ENCODE assay signal across 1 cellular context in the genomic region with DNA sequence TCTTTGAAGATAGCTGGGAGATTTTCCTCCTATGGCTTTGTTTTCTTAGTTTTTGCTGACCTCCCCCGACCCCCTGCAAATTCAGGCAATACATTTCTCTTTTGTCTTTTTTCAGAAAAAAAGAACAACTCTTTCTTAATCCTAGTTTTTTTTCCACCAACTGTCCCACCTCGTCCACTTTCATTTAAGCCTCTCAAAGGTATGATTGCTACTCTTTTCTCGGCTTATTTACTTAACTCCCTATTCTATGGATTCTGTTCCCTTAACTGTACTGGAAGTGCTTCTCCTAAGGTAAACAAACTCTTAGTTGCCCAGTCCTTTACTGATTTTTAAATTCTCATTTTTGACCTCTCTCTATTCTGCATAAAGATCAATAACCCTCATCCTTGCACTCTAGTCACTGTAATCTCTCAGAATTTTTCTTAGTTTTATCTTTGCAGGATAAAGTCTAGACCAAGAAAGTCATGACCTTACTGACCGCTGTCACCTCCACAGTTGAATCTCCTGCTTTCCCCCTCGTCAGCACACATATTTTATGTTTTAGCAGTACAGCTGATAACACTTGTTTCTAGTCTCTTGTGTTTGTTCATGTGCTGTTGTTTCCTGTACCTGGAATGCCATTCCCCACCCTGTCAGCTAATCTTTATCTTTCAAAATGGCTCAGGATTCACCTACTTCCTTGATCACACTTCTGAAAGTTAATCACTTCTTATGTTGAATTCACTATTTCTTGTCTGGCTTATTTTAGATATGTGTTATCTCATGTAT.
TF ChIP-seq lines count a peak whose summit lies in the region.

No MANE protein-coding gene starts in this region.

TF ChIP-seq in HepG2, 621 proteins besides CTCF, POLR2A, EP300 and RAD21 (continued from another document and continues in another):
- TF ChIP-seq ZNF609 (CRISPR knock-in tag; IDR thresholded peaks at IDR 0.05; ENCODE audit: borderline replicate concordance) = peak; percentile 67; the same call in 1 of the 2 replicates
- TF ChIP-seq, protein P1, sequence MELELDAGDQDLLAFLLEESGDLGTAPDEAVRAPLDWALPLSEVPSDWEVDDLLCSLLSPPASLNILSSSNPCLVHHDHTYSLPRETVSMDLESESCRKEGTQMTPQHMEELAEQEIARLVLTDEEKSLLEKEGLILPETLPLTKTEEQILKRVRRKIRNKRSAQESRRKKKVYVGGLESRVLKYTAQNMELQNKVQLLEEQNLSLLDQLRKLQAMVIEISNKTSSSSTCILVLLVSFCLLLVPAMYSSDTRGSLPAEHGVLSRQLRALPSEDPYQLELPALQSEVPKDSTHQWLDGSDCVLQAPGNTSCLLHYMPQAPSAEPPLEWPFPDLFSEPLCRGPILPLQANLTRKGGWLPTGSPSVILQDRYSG (CRISPR knock-in tag; IDR thresholded peaks at IDR 0.05) = no peak
- TF ChIP-seq TBX2 (CRISPR knock-in tag; IDR thresholded peaks at IDR 0.05; ENCODE audit: borderline replicate concordance) = peak; percentile 67; the same call in 1 of the 2 replicates
- 0 out of 2 replicates have a peak, but pooled peaks have one; percentile 11 for TF ChIP-seq NCOA2 (CRISPR knock-in tag; IDR thresholded peaks at IDR 0.05)
- TF ChIP-seq HDAC1 (CRISPR knock-in tag; IDR thresholded peaks at IDR 0.05) = peak; percentile 43; the same call in 1 of the 2 replicates
- TF ChIP-seq RARA (CRISPR knock-in tag; IDR thresholded peaks at IDR 0.05) = peak; percentile 84
- TF ChIP-seq, protein P2, sequence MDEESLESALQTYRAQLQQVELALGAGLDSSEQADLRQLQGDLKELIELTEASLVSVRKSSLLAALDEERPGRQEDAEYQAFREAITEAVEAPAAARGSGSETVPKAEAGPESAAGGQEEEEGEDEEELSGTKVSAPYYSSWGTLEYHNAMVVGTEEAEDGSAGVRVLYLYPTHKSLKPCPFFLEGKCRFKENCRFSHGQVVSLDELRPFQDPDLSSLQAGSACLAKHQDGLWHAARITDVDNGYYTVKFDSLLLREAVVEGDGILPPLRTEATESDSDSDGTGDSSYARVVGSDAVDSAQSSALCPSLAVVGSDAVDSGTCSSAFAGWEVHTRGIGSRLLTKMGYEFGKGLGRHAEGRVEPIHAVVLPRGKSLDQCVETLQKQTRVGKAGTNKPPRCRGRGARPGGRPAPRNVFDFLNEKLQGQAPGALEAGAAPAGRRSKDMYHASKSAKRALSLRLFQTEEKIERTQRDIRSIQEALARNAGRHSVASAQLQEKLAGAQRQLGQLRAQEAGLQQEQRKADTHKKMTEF (CRISPR knock-in tag; IDR thresholded peaks at IDR 0.05) = 0 out of 2 replicates have a peak, but pooled peaks have one; percentile 25
- TF ChIP-seq, protein P3, sequence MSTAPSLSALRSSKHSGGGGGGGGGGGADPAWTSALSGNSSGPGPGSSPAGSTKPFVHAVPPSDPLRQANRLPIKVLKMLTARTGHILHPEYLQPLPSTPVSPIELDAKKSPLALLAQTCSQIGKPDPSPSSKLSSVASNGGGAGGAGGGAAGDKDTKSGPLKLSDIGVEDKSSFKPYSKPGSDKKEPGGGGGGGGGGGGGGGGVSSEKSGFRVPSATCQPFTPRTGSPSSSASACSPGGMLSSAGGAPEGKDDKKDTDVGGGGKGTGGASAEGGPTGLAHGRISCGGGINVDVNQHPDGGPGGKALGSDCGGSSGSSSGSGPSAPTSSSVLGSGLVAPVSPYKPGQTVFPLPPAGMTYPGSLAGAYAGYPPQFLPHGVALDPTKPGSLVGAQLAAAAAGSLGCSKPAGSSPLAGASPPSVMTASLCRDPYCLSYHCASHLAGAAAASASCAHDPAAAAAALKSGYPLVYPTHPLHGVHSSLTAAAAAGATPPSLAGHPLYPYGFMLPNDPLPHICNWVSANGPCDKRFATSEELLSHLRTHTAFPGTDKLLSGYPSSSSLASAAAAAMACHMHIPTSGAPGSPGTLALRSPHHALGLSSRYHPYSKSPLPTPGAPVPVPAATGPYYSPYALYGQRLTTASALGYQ (CRISPR knock-in tag; IDR thresholded peaks at IDR 0.05) = peak; percentile 50; the same call in 1 of the 2 replicates
- TF ChIP-seq BHLHE40 (IDR thresholded peaks at IDR 0.05; ENCODE audit: low read length) = peak; percentile 41
- peak; percentile 98 for TF ChIP-seq ZNF7 (CRISPR knock-in tag; IDR thresholded peaks at IDR 0.05)
- TF ChIP-seq RXRB (CRISPR knock-in tag; IDR thresholded peaks at IDR 0.05; ENCODE audit: borderline replicate concordance) = peak; percentile 45
- 0 out of 2 replicates have a peak, but pooled peaks have one; percentile 15 for TF ChIP-seq ZNF331 (CRISPR knock-in tag; IDR thresholded peaks at IDR 0.05)
- TF ChIP-seq FOXP4 (CRISPR knock-in tag; IDR thresholded peaks at IDR 0.05) = peak; percentile 73
- peak; percentile 25; the same call in 1 of the 2 replicates for TF ChIP-seq ZFP36L1 (CRISPR knock-in tag; IDR thresholded peaks at IDR 0.05)
- TF ChIP-seq, protein P4, sequence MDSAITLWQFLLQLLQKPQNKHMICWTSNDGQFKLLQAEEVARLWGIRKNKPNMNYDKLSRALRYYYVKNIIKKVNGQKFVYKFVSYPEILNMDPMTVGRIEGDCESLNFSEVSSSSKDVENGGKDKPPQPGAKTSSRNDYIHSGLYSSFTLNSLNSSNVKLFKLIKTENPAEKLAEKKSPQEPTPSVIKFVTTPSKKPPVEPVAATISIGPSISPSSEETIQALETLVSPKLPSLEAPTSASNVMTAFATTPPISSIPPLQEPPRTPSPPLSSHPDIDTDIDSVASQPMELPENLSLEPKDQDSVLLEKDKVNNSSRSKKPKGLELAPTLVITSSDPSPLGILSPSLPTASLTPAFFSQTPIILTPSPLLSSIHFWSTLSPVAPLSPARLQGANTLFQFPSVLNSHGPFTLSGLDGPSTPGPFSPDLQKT (CRISPR knock-in tag; IDR thresholded peaks at IDR 0.05; ENCODE audit: borderline replicate concordance) = no peak
- TF ChIP-seq, protein P5, sequence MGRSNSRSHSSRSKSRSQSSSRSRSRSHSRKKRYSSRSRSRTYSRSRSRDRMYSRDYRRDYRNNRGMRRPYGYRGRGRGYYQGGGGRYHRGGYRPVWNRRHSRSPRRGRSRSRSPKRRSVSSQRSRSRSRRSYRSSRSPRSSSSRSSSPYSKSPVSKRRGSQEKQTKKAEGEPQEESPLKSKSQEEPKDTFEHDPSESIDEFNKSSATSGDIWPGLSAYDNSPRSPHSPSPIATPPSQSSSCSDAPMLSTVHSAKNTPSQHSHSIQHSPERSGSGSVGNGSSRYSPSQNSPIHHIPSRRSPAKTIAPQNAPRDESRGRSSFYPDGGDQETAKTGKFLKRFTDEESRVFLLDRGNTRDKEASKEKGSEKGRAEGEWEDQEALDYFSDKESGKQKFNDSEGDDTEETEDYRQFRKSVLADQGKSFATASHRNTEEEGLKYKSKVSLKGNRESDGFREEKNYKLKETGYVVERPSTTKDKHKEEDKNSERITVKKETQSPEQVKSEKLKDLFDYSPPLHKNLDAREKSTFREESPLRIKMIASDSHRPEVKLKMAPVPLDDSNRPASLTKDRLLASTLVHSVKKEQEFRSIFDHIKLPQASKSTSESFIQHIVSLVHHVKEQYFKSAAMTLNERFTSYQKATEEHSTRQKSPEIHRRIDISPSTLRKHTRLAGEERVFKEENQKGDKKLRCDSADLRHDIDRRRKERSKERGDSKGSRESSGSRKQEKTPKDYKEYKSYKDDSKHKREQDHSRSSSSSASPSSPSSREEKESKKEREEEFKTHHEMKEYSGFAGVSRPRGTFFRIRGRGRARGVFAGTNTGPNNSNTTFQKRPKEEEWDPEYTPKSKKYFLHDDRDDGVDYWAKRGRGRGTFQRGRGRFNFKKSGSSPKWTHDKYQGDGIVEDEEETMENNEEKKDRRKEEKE (IDR thresholded peaks at IDR 0.05) = no peak
- TF ChIP-seq FOXA1 (IDR thresholded peaks at IDR 0.05) = peak; percentile 79
- TF ChIP-seq FOXA1 (CRISPR knock-in tag; IDR thresholded peaks at IDR 0.05) = peak; percentile 77
- peak; percentile 80 for TF ChIP-seq NR2F6 (IDR thresholded peaks at IDR 0.05)
- TF ChIP-seq NR2F6 (CRISPR knock-in tag; IDR thresholded peaks at IDR 0.05) = peak; percentile 78
- TF ChIP-seq ZMYM4 (CRISPR knock-in tag; IDR thresholded peaks at IDR 0.05) = 0 out of 2 replicates have a peak, but pooled peaks have one; percentile 18
- TF ChIP-seq TEAD3 (CRISPR knock-in tag; optimal IDR thresholded peaks at IDR 0.05; ENCODE audit: borderline replicate concordance) = peak; percentile 70
- TF ChIP-seq, protein P6, sequence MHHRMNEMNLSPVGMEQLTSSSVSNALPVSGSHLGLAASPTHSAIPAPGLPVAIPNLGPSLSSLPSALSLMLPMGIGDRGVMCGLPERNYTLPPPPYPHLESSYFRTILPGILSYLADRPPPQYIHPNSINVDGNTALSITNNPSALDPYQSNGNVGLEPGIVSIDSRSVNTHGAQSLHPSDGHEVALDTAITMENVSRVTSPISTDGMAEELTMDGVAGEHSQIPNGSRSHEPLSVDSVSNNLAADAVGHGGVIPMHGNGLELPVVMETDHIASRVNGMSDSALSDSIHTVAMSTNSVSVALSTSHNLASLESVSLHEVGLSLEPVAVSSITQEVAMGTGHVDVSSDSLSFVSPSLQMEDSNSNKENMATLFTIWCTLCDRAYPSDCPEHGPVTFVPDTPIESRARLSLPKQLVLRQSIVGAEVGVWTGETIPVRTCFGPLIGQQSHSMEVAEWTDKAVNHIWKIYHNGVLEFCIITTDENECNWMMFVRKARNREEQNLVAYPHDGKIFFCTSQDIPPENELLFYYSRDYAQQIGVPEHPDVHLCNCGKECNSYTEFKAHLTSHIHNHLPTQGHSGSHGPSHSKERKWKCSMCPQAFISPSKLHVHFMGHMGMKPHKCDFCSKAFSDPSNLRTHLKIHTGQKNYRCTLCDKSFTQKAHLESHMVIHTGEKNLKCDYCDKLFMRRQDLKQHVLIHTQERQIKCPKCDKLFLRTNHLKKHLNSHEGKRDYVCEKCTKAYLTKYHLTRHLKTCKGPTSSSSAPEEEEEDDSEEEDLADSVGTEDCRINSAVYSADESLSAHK (CRISPR knock-in tag; IDR thresholded peaks at IDR 0.05; ENCODE audit: borderline replicate concordance) = no peak
- TF ChIP-seq SOX6 (IDR thresholded peaks at IDR 0.05) = no peak
- peak; percentile 59 for TF ChIP-seq SOX6 (CRISPR knock-in tag; IDR thresholded peaks at IDR 0.05)
- TF ChIP-seq HDAC2 (CRISPR knock-in tag; IDR thresholded peaks at IDR 0.05) = peak; percentile 30; the same call in 1 of the 2 replicates
- TF ChIP-seq HOMEZ (CRISPR knock-in tag; IDR thresholded peaks at IDR 0.05; ENCODE audit: low read depth) = peak; percentile 10; the same call in 1 of the 2 replicates
- TF ChIP-seq, protein P7, sequence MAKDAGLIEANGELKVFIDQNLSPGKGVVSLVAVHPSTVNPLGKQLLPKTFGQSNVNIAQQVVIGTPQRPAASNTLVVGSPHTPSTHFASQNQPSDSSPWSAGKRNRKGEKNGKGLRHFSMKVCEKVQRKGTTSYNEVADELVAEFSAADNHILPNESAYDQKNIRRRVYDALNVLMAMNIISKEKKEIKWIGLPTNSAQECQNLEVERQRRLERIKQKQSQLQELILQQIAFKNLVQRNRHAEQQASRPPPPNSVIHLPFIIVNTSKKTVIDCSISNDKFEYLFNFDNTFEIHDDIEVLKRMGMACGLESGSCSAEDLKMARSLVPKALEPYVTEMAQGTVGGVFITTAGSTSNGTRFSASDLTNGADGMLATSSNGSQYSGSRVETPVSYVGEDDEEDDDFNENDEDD (CRISPR knock-in tag; IDR thresholded peaks at IDR 0.05; ENCODE audit: borderline replicate concordance) = no peak
- peak; percentile 10 for TF ChIP-seq SKI (IDR thresholded peaks at IDR 0.05; ENCODE audit: partially characterized antibody)
- peak; percentile 87 for TF ChIP-seq FOXA3 (CRISPR knock-in tag; IDR thresholded peaks at IDR 0.05)
